Comparison of ENCODE assay signal across 2 cellular contexts in the genomic region with DNA sequence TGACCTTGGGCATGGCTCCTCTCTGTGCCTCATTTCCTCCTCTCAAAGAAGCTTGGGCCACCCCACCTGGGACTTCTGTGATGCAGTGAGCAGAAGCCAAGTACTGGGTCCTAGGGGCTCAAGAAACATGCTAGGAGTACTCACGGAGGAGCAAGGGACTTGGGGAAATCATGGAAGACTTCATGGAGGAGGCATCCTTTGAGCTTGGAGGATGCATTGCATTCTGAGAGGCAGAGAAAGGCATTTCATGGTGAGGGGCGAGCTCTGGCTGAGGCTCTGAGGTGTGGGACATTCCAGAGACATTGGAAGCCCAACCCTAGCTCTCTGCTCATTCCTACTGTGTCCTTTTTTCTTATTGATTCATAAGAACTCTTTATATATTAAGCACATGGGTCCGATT. TPM values are rescaled to one million over a fixed set of nuclear protein-coding genes. Genes with fewer than 3 reads are reported as not detected.
"Had no signal": no experiment of that assay in that cellular context is flagged by ENCODE, and none has a peak within 500 bp of the region (broad histone marks: within the 10 kb centered on the region; RNA-seq: fewer than 3 reads in every experiment).

No MANE protein-coding gene starts in this region.

RNA-seq across cellular contexts. Expression of a gene that starts 26.8 kb away (rescaled TPM):
- total RNA-seq: lung microvascular endothelial cell had no signal
- polyA plus RNA-seq: naive thymus-derived CD4-positive, alpha-beta T cell had no signal
